ENCODE assay signal across 7 cellular contexts in the genomic region with DNA sequence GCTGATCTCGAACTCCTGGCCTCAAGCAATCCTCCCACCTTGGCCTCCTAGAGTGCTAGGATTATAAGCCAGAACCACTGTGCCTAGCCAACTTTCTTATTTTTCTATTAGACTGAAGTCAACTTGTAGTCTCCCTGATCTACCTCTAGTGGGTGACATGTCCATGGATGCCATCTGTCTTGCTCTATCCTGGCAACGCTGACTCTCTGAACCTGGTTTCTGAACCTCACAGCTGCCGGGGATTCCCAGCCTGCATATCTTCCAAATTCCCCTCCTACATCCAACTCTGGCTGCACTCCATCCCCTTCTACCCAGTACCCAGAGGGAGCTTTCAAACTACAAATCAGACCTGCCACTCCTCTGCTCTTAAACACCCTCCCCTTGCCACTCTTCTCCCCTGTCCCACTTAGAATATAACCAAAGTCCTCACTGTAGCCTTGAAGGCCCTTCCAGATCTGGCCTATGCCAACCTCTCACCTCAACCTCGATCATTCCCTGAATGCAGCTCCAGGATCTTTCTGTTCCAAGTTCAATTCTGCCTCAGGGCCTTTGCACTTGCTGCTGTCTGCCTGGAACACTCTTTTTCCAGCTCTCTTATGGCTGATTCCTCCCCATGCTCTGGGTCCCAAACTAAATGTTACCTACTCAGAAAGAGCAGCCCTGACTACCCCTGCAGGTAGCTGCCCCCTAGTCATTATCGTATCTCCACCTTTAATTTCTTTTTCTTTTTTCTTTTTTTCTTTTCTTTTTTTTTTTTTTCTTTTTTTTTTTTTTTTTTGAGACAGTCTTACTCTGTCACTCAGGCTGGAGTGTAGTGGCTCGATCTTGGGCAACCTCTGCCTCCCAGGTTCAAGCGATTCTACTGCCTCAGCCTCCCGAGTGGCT. TPM values are rescaled to one million over a fixed set of nuclear protein-coding genes. Genes with fewer than 3 reads are reported as not detected.
DNase-seq lines count a peak whose midpoint lies in the region; ATAC-seq and TF ChIP-seq lines count a peak whose summit lies in the region.
"Had no signal": no experiment of that assay in that cellular context is flagged by ENCODE, and none has a peak within 500 bp of the region (broad histone marks: within the 10 kb centered on the region; RNA-seq: fewer than 3 reads in every experiment).

No MANE protein-coding gene starts in this region.

- H3K27me3 ChIP-seq in right lobe of liver, result no peaks in the 10 kb centered on the region
- H3K27me3 ChIP-seq: SJCRH30 had no signal

- H3K36me3 Mint-ChIP-seq in T-helper 17 cell (ENCODE audit: low read depth), result peaks cover 20% of the 10 kb centered on the region

- peak; percentile 35 for DNase-seq in GM03348 (ENCODE audit: low spot score)
- DNase-seq in T-helper 17 cell, result no peak
- peak in 1 of 3 donors; percentile 51 for DNase-seq in right lobe of liver
- no peak for DNase-seq in NCI-H1048 (lab: John Stamatoyannopoulos, UW)
- DNase-seq in D341Med (ENCODE audit: low spot score), result no peak
- DNase-seq: SJCRH30 had no signal

- peaks cover 27% of the 10 kb centered on the region for H3K4me1 Mint-ChIP-seq in T-helper 17 cell

- no peak for TF ChIP-seq POLR2A in right lobe of liver (IDR thresholded peaks at IDR 0.05)

- peak overlapping the region; percentile 60 for H3K27ac Mint-ChIP-seq in T-helper 17 cell

- WGBS in right lobe of liver (ENCODE audit: insufficient coverage, low coverage, low lambda C conversion rate, missing lambda C conversion rate), result 64% methylated on average over 8 of the region's 8 CpGs

- H3K9me3 ChIP-seq in T-helper 17 cell (ENCODE audit: control insufficient read depth, low read length, poor library complexity, severe bottlenecking) (no peaks in the 10 kb centered on the region), right lobe of liver (no peaks in the 10 kb centered on the region)
- H3K9me3 ChIP-seq: SJCRH30 had no signal

- intact Hi-C loops in right lobe of liver (cut with DNase I), result no loop called here

- H3K4me3 Mint-ChIP-seq in T-helper 17 cell, result no peak overlapping the region

- no peaks in the 10 kb centered on the region for H3K27me3 Mint-ChIP-seq in T-helper 17 cell

- no peak overlapping the region for H3K27ac ChIP-seq in right lobe of liver
- H3K27ac ChIP-seq: SJCRH30 had no signal

- H3K36me3 ChIP-seq in right lobe of liver, result no peaks in the 10 kb centered on the region

- ATAC-seq in T-helper 17 cell (peak; percentile 42), right lobe of liver (peak; percentile 27 to 90 (median 66)), GM18870 (IDR thresholded peaks at IDR 0.05; ENCODE audit: unreplicated experiment) (no peak)

- TF ChIP-seq CTCF in right lobe of liver (IDR thresholded peaks at IDR 0.05), result peak in 3 of 4 donors; percentile 29 to 31 (median 30)

- no peak overlapping the region for H3K4me3 ChIP-seq in right lobe of liver
- H3K4me3 ChIP-seq: SJCRH30 had no signal

- peaks cover 0 to 8% (median 0%) of the 10 kb centered on the region in 4 donors for H3K4me1 ChIP-seq in right lobe of liver
- H3K4me1 ChIP-seq: SJCRH30 had no signal

RNA-seq across cellular contexts. Expression of a gene that starts 2.2 kb away (rescaled TPM):
- total RNA-seq in T-helper 17 cell, result 1 to 10 TPM; 3.8 TPM
- 1 to 10 TPM in 2 of 6 experiments, under 1 TPM in 4; 0.55 to 1.6 (median 0.94) TPM for total RNA-seq in right lobe of liver

RNA-seq across cellular contexts. Expression of a gene that starts 16.5 kb away (rescaled TPM):
- total RNA-seq in T-helper 17 cell (10 to 100 TPM; 33.3 to 34.2 TPM), right lobe of liver (10 to 100 TPM in 5 of 6 experiments, 1 to 10 TPM in 1; 9.7 to 31.2 (median 11.5) TPM)

RNA-seq across cellular contexts. Expression of a gene that starts 21.9 kb away (rescaled TPM):
- total RNA-seq in T-helper 17 cell (1 to 10 TPM; 1.8 to 2.0 TPM), right lobe of liver (1 to 10 TPM; 3.9 to 7.5 (median 7.0) TPM)

RNA-seq across cellular contexts. Expression of a gene that starts 23.6 kb away (rescaled TPM):
- total RNA-seq in T-helper 17 cell (1 to 10 TPM in 1 of 2 donors, under 1 TPM in 1; 0.60 to 1.8 TPM), right lobe of liver (1 to 10 TPM; 2.5 to 9.0 (median 4.2) TPM)

RNA-seq across cellular contexts. Expression of a gene that starts 24.2 kb away (rescaled TPM):
- total RNA-seq in T-helper 17 cell (1 to 10 TPM; 2.2 to 3.8 TPM), right lobe of liver (1 to 10 TPM in 2 of 6 experiments, under 1 TPM in 4; 0.20 to 1.6 (median 0.58) TPM)
